In genomic region chr1:93661829-93662474, GRCh38 we compare ENCODE assay signal across 10 cellular contexts. TPM values are rescaled to one million over a fixed set of nuclear protein-coding genes. Genes with fewer than 3 reads are reported as not detected.
DNase-seq lines count a peak whose midpoint lies in the region; ATAC-seq and TF ChIP-seq lines count a peak whose summit lies in the region.
"Had no signal": no experiment of that assay in that cellular context is flagged by ENCODE, and none has a peak within 500 bp of the region (broad histone marks: within the 10 kb centered on the region; RNA-seq: fewer than 3 reads in every experiment).

No MANE protein-coding gene starts in this region.

- no peaks in the 10 kb centered on the region for H3K27me3 ChIP-seq in HUES48 (ENCODE audit: control insufficient read depth, insufficient read depth, low read length)

- H3K9ac ChIP-seq in HUES48 (ENCODE audit: low read depth, low read length) = no peak overlapping the region

- H3K9me3 ChIP-seq in HUES48 (ENCODE audit: control insufficient read depth, insufficient read depth, low read length) = no peaks in the 10 kb centered on the region

- TF ChIP-seq CTCF in coronary artery (IDR thresholded peaks at IDR 0.05) (no peak), omental fat pad (IDR thresholded peaks at IDR 0.05) (no peak)

- peak; percentile 56 for ATAC-seq in omental fat pad (ENCODE audit: low FRiP score)
- no peak for ATAC-seq in HG03280 (IDR thresholded peaks at IDR 0.05; ENCODE audit: unreplicated experiment)
- no peak for ATAC-seq in HG02678 (IDR thresholded peaks at IDR 0.05; ENCODE audit: unreplicated experiment)

- H3K27ac ChIP-seq in HUES48 (ENCODE audit: low read depth, low read length) = peak overlapping the region; percentile 62
- H3K27ac ChIP-seq in coronary artery = peak overlapping the region; percentile 35 to 78

- DNase-seq in ELR (ENCODE audit: low read depth) = peak; percentile 88
- no peak for DNase-seq in coronary artery (ENCODE audit: low spot score)
- DNase-seq in omental fat pad (ENCODE audit: low spot score) = no peak
- DNase-seq in cerebellar nuclear complex (lab: John Stamatoyannopoulos, UW) = no peak
- no peak for DNase-seq in NK-92 treated with Interleukin-12 subunit alpha and Interleukin-12 subunit beta, amount 100 ng/mL, for 24 hours (lab: John Stamatoyannopoulos, UW)
- DNase-seq: activated CD4-positive, CD25-positive, alpha-beta regulatory T cell; hippocampal formation had no signal

- H3K4me1 ChIP-seq in HUES48 (ENCODE audit: control insufficient read depth, insufficient read depth, low read length) = peaks cover 32% of the 10 kb centered on the region

- no peak overlapping the region for H3K4me3 ChIP-seq in HUES48 (ENCODE audit: low read depth, low read length)
- peak overlapping the region; percentile 20 for H3K4me3 ChIP-seq in coronary artery

- H3K36me3 ChIP-seq in HUES48 (ENCODE audit: control insufficient read depth, insufficient read depth, low read length) = no peaks in the 10 kb centered on the region

RNA-seq across cellular contexts. Expression of gene BCAR3, which starts 19.7 kb away (rescaled TPM):
- total RNA-seq in omental fat pad = 10 to 100 TPM; 43.7 to 73.5 (median 45.8) TPM
